In the genomic region with DNA sequence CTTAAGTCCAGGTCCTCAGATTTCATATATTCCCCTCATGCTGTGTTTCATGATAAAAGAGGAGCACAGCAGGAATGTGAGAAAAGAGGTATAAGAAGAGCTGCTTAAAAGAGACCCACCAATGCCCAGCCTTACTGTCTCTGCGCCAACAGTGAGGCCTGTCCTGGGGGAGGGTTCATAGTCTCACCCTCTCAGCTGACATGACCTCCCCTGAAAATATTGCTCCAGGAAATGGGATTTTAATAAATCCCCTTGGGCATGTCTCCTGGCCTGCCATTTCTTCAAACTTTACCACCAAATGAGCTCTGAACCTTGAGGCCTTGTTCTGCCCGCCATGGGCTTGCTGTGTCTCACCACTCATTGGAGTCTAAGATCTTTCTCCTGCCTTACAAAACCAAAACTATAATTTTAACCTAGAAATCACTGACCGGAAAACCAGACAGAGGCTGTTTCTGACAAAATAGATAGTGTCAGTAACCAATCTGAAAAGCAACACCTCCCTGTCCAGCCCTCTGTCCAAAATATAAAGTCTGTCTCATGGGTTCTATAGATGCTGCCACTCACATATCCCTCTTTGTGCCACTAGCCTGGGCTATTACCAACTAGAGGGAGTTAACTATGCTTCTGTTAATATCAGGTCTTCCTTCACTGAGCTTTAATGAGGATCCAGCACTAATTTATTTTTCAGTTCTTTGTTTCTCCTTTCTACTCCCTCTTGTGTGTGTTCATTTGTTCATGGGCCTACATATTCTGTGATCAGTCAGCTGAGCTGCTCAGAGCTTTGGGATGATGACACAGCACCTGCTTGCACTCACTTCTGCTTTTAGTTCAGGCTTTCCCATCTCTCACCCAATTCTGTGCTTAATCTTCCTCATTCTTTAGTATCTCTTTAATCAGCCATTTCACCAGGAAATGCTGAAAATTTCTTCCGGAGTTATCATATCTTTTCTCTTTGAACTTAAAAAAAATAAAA, we compare ENCODE assay signal across 10 cellular contexts. TPM values are rescaled to one million over a fixed set of nuclear protein-coding genes. Genes with fewer than 3 reads are reported as not detected.
DNase-seq lines count a peak whose midpoint lies in the region; ATAC-seq and TF ChIP-seq lines count a peak whose summit lies in the region.
"Had no signal": no experiment of that assay in that cellular context is flagged by ENCODE, and none has a peak within 500 bp of the region (broad histone marks: within the 10 kb centered on the region; RNA-seq: fewer than 3 reads in every experiment).

A gene with protein sequence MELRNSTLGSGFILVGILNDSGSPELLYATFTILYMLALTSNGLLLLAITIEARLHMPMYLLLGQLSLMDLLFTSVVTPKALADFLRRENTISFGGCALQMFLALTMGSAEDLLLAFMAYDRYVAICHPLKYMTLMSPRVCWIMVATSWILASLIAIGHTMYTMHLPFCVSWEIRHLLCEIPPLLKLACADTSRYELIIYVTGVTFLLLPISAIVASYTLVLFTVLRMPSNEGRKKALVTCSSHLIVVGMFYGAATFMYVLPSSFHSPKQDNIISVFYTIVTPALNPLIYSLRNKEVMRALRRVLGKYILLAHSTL (minus strand): TSS at position 51 of the 973 bp plus-strand sequence. CDS start 3,019 bp downstream, outside the sequence.

- H2AFZ ChIP-seq in mammary epithelial cell (ENCODE audit: low read depth, low read length) = no peak within 1 kb of the TSS

- dilution Hi-C loops in mammary epithelial cell (cut with HindIII; ENCODE audit: low sequenced_read_pairs) = no loop called here

- H3K27me3 ChIP-seq in gastroesophageal sphincter (no peaks in the 10 kb centered on the region), mammary epithelial cell (ENCODE audit: insufficient read depth, low read length) (no peaks in the 10 kb centered on the region)

- no peak within 1 kb of the TSS for H3K9ac ChIP-seq in mammary epithelial cell (ENCODE audit: insufficient read depth, low read length)

- TF ChIP-seq CTCF in gastroesophageal sphincter (IDR thresholded peaks at IDR 0.05) (no peak), mammary epithelial cell (conservative IDR thresholded peaks at IDR 0.05 in 1 of 2, IDR thresholded peaks at IDR 0.05 in 1 of 2; ENCODE audit: extremely low read depth in 1 of 2, insufficient read depth in 1 of 2, low read depth in 1 of 2, low read length in 2 of 2) (no peak)

- WGBS in gastroesophageal sphincter (ENCODE audit: low coverage in 1 of 2), 2 donors = 61 to 86% methylated on average over 3 of the region's 4 CpGs
- WGBS in mammary epithelial cell (ENCODE audit: low coverage, missing lambda C conversion rate) = 73% methylated on average over 4 of the region's 4 CpGs

- CTCF ChIA-PET in mammary epithelial cell (lab: Charles Lee; ENCODE audit: low non-redundant PET) = interaction anchor here (0.9 kb wide), 1 partner anchor 89 kb away, joined by 3 read pairs; no protein-coding TSS in a partner anchor

- H3K36me3 ChIP-seq in gastroesophageal sphincter = no peaks in the 10 kb centered on the region
- H3K36me3 ChIP-seq in mammary epithelial cell (ENCODE audit: insufficient read depth, low read length) = no peaks in the 10 kb centered on the region

- H3K27ac ChIP-seq in gastroesophageal sphincter = no peak within 1 kb of the TSS
- no peak within 1 kb of the TSS for H3K27ac ChIP-seq in mammary epithelial cell (ENCODE audit: insufficient read depth, low read depth, low read length)

- BruUV-seq in mammary epithelial cell (replicated peaks; lab: Mats Ljungman, UMichigan) = no TSS peak

- H4K20me1 ChIP-seq in mammary epithelial cell (ENCODE audit: insufficient read depth, low read length) = no peaks in the 10 kb centered on the region

- no peak within 1 kb of the TSS for H3K4me3 ChIP-seq in gastroesophageal sphincter
- H3K4me3 ChIP-seq in mammary epithelial cell (replicated peaks in 1 of 3; ENCODE audit: insufficient read depth in 1 of 3, low read depth in 2 of 3, low read length in 3 of 3) = no peak within 1 kb of the TSS

- H3K4me1 ChIP-seq in gastroesophageal sphincter = no peaks in the 10 kb centered on the region
- H3K4me1 ChIP-seq in mammary epithelial cell (ENCODE audit: insufficient read depth, low read length) = no peaks in the 10 kb centered on the region

- no peak for TF ChIP-seq EP300 in gastroesophageal sphincter (IDR thresholded peaks at IDR 0.05)

- no peak for DNase-seq in NCI-H2029 treated with DMSO at 0.1 percent for 48 hours (lab: John Stamatoyannopoulos, UW)
- DNase-seq in mammary epithelial cell = no peak
- DNase-seq in COLO668 (lab: John Stamatoyannopoulos, UW; ENCODE audit: unreplicated experiment) = no peak
- DNase-seq in NCI-H82 (lab: John Stamatoyannopoulos, UW) = no peak
- DNase-seq: stimulated activated CD4-positive, alpha-beta T cell treated with anti-CD3 and anti-CD28 coated beads, Interleukin-12 subunit alpha, Interleukin-12 subunit beta, amount 100 ng/mL, for 4 hours had no signal

- ATAC-seq in GM18502 (IDR thresholded peaks at IDR 0.05; ENCODE audit: poor library complexity, unreplicated experiment) (peak; percentile 93), GM21526 (IDR thresholded peaks at IDR 0.05; ENCODE audit: low FRiP score, unreplicated experiment) (peak; percentile 92), HG03439 (IDR thresholded peaks at IDR 0.05; ENCODE audit: unreplicated experiment) (peak; percentile 83), gastroesophageal sphincter (peak; percentile 34)

- no peak for TF ChIP-seq POLR2A in gastroesophageal sphincter (IDR thresholded peaks at IDR 0.05)

- H3K9me3 ChIP-seq in gastroesophageal sphincter (no peaks in the 10 kb centered on the region), mammary epithelial cell (replicated peaks; ENCODE audit: insufficient read depth, low read length) (no peaks in the 10 kb centered on the region)

- H3K79me2 ChIP-seq in mammary epithelial cell (ENCODE audit: insufficient read depth, low read length) = no peaks in the 10 kb centered on the region

- intact Hi-C loops in mammary epithelial cell (cut with micrococcal nuclease) = no loop called here

- H3K4me2 ChIP-seq in mammary epithelial cell (ENCODE audit: insufficient read depth, low read depth, low read length) = no peak within 1 kb of the TSS

- in situ Hi-C loops in mammary epithelial cell (cut with MboI; ENCODE audit: low sequenced_read_pairs in 2 of 2) = no loop called here

RNA-seq across cellular contexts. Expression of the gene that starts here (rescaled TPM):
- total RNA-seq in gastroesophageal sphincter = not detected
- 1 to 10 TPM in 1 of 2 donors, under 1 TPM in 1; 0.80 to 1.0 TPM for total RNA-seq in mammary epithelial cell
- polyA plus RNA-seq in mammary epithelial cell = 0.31 TPM
- polyA minus RNA-seq in mammary epithelial cell = not detected
- total RNA-seq: M059J had no signal

Comparison
In these comparisons a context has a peak if more than half of its experiments do, and no peak if none do; other contexts are left out.
1. Peak in ATAC-seq in gastroesophageal sphincter; RNA of the gene not detected or under 1 TPM.
2. ATAC-seq: peak in every context shown above with its lines; median percentile 93 in GM18502; 92 in GM21526; 83 in HG03439; 34 in gastroesophageal sphincter.